ENCODE assay signal across 25 cellular contexts in genomic region chr10:117536359-117536861, GRCh38. TPM values are rescaled to one million over a fixed set of nuclear protein-coding genes. Genes with fewer than 3 reads are reported as not detected.
DNase-seq lines count a peak whose midpoint lies in the region; ATAC-seq and TF ChIP-seq lines count a peak whose summit lies in the region.
"Had no signal": no experiment of that assay in that cellular context is flagged by ENCODE, and none has a peak within 500 bp of the region (broad histone marks: within the 10 kb centered on the region; RNA-seq: fewer than 3 reads in every experiment).

No MANE protein-coding gene starts in this region.

- no peaks in the 10 kb centered on the region for H3K36me3 ChIP-seq in endodermal cell (ENCODE audit: control insufficient read depth, insufficient read depth, low read length)
- no peaks in the 10 kb centered on the region for H3K36me3 ChIP-seq in vagina
- H3K36me3 ChIP-seq in CD4-positive, alpha-beta memory T cell (ENCODE audit: insufficient read depth, low read length), result no peaks in the 10 kb centered on the region
- H3K36me3 ChIP-seq: BLaER1, Peyer's patch had no signal

- H3K27me3 ChIP-seq in endodermal cell (ENCODE audit: control insufficient read depth, insufficient read depth, low read length, poor library complexity, severe bottlenecking) (peaks cover 100% of the 10 kb centered on the region), vagina (peaks cover 3% of the 10 kb centered on the region)
- H3K27me3 ChIP-seq in CD4-positive, alpha-beta memory T cell (ENCODE audit: insufficient read depth, low read length), result peaks cover 33% of the 10 kb centered on the region

- no peak for DNase-seq in activated T-cell treated with anti-CD3 and anti-CD28 coated beads, Interleukin-2, amount 50 U/mL, for 72 hours
- DNase-seq in activated T-cell treated with anti-CD3 and anti-CD28 coated beads for 4 hours (no peak), endodermal cell (peak; percentile 63), nephron progenitor cell (no peak), vagina (ENCODE audit: extremely low spot score in 2 of 2) (no peak), LoVo (ENCODE audit: low spot score) (no peak), DMS 273 (lab: John Stamatoyannopoulos, UW; ENCODE audit: unreplicated experiment) (no peak)
- DNase-seq in CD4-positive, alpha-beta memory T cell, result no peak
- DNase-seq: aorta; caudate nucleus; kidney glomerular epithelial cell; NCI-H1694; NCI-H2171; NCI-H524 treated with DMSO at 0.1 percent for 48 hours; nucleus accumbens; Peyer's patch; SIG-M5; small intestine; stimulated activated CD4-positive, alpha-beta T cell treated with anti-CD3 and anti-CD28 coated beads, Interleukin-2, amount 100 ng/mL, for 24 hours had no signal

- H3K4me3 ChIP-seq in endodermal cell (ENCODE audit: low read length) (no peak overlapping the region), vagina (no peak overlapping the region)
- H3K4me3 ChIP-seq in CD4-positive, alpha-beta memory T cell (ENCODE audit: low read length in 2 of 2), result no peak overlapping the region
- H3K4me3 ChIP-seq: BLaER1, Peyer's patch had no signal

- no peak overlapping the region for H3K27ac Mint-ChIP-seq in activated T-cell treated with anti-CD3 and anti-CD28 coated beads, Interleukin-2, amount 50 U/mL, for 72 hours
- H3K27ac Mint-ChIP-seq in endodermal cell (no peak overlapping the region), nephron progenitor cell (no peak overlapping the region)
- no peak overlapping the region for H3K27ac Mint-ChIP-seq in CD4-positive, alpha-beta memory T cell
- H3K27ac Mint-ChIP-seq: activated naive CD8-positive, alpha-beta T cell; dendritic cell treated with granulocyte-macrophage colony-stimulating factor and Interleukin-4, amounts not matched to agents 40 ng/mL and 50 ng/mL, for 4 days had no signal

- H3K4me1 ChIP-seq in endodermal cell (ENCODE audit: control insufficient read depth, insufficient read depth, low read length), result peaks cover 7% of the 10 kb centered on the region
- H3K4me1 ChIP-seq in vagina, result peaks cover 41% of the 10 kb centered on the region
- no peaks in the 10 kb centered on the region for H3K4me1 ChIP-seq in CD4-positive, alpha-beta memory T cell (ENCODE audit: insufficient read depth, low read length)

- no peak for ATAC-seq in activated T-cell treated with anti-CD3 and anti-CD28 coated beads, Interleukin-2, amount 50 U/mL, for 72 hours (replicated peaks in 1 of 2)

- no peak overlapping the region for H3K27ac ChIP-seq in endodermal cell (ENCODE audit: low read depth, low read length)
- peak overlapping the region; percentile 66 for H3K27ac ChIP-seq in vagina
- H3K27ac ChIP-seq in CD4-positive, alpha-beta memory T cell (ENCODE audit: low read depth, low read length), result no peak overlapping the region
- H3K27ac ChIP-seq: BLaER1, Peyer's patch had no signal

- H3K36me3 Mint-ChIP-seq in activated T-cell treated with anti-CD3 and anti-CD28 coated beads, Interleukin-2, amount 50 U/mL, for 72 hours (ENCODE audit: insufficient read depth in 2 of 2), result no peaks in the 10 kb centered on the region
- H3K36me3 Mint-ChIP-seq in endodermal cell (ENCODE audit: low read depth) (no peaks in the 10 kb centered on the region), nephron progenitor cell (ENCODE audit: low read depth) (no peaks in the 10 kb centered on the region)
- peaks cover 0 to 3% of the 10 kb centered on the region in 2 donors for H3K36me3 Mint-ChIP-seq in CD4-positive, alpha-beta memory T cell
- H3K36me3 Mint-ChIP-seq: activated naive CD8-positive, alpha-beta T cell had no signal

- TF ChIP-seq POLR2A in vagina (IDR thresholded peaks at IDR 0.05), result no peak

- H3K27me3 Mint-ChIP-seq in activated T-cell treated with anti-CD3 and anti-CD28 coated beads, Interleukin-2, amount 50 U/mL, for 72 hours (ENCODE audit: low read depth), result peaks cover 86% of the 10 kb centered on the region
- H3K27me3 Mint-ChIP-seq in endodermal cell (ENCODE audit: insufficient read depth) (peaks cover 100% of the 10 kb centered on the region), nephron progenitor cell (ENCODE audit: low read depth, poor library complexity) (peaks cover 100% of the 10 kb centered on the region)
- peaks cover 49 to 55% of the 10 kb centered on the region in 2 donors for H3K27me3 Mint-ChIP-seq in CD4-positive, alpha-beta memory T cell

- CTCF ChIA-PET in CD4-positive, alpha-beta memory T cell (lab: Charles Lee; ENCODE audit: partially characterized antibody), result no interaction called here

- H3K9me3 Mint-ChIP-seq in activated T-cell treated with anti-CD3 and anti-CD28 coated beads, Interleukin-2, amount 50 U/mL, for 72 hours, result no peaks in the 10 kb centered on the region
- H3K9me3 Mint-ChIP-seq in endodermal cell, result no peaks in the 10 kb centered on the region
- no peaks in the 10 kb centered on the region for H3K9me3 Mint-ChIP-seq in nephron progenitor cell
- H3K9me3 Mint-ChIP-seq in CD4-positive, alpha-beta memory T cell, result peaks cover 0 to 3% (median 0%) of the 10 kb centered on the region in 8 donors
- H3K9me3 Mint-ChIP-seq: dendritic cell treated with granulocyte-macrophage colony-stimulating factor and Interleukin-4, amounts not matched to agents 40 ng/mL and 50 ng/mL, for 4 days had no signal

- 6% methylated on average over 13 to 26 of the region's 26 CpGs for WGBS in endodermal cell (ENCODE audit: insufficient coverage in 1 of 2, insufficient read length in 1 of 2), 2 experiments

- H3K9me3 ChIP-seq in endodermal cell (ENCODE audit: control insufficient read depth, low read length) (no peaks in the 10 kb centered on the region), vagina (no peaks in the 10 kb centered on the region)
- H3K9me3 ChIP-seq in CD4-positive, alpha-beta memory T cell (ENCODE audit: control insufficient read depth in 1 of 2, low read length in 2 of 2), result no peaks in the 10 kb centered on the region
- H3K9me3 ChIP-seq: BLaER1, Peyer's patch had no signal

- H3K9ac ChIP-seq in endodermal cell (ENCODE audit: extremely low read depth, low read length, poor library complexity, severe bottlenecking), result no peak overlapping the region
- H3K9ac ChIP-seq: BLaER1 had no signal

- intact Hi-C loops in vagina (cut with DNase I), result loop anchor here (10.0 kb wide), 1 partner anchor 708 kb away; no protein-coding TSS in a partner anchor
- intact Hi-C loops in CD4-positive, alpha-beta memory T cell (cut with micrococcal nuclease), result loop anchor here (2.0 kb wide), 1 partner anchor 704 kb away; no protein-coding TSS in a partner anchor

- POLR2A ChIA-PET in CD4-positive, alpha-beta memory T cell (lab: Charles Lee; ENCODE audit: partially characterized antibody), result no interaction called here

- H3K4me3 Mint-ChIP-seq in activated T-cell treated with anti-CD3 and anti-CD28 coated beads, Interleukin-2, amount 50 U/mL, for 72 hours, result peak overlapping the region; percentile 6 to 11
- H3K4me3 Mint-ChIP-seq in endodermal cell (no peak overlapping the region), nephron progenitor cell (peak overlapping the region; percentile 62)
- H3K4me3 Mint-ChIP-seq in CD4-positive, alpha-beta memory T cell, result peak overlapping the region in 2 of 8 donors; percentile 8 to 37
- H3K4me3 Mint-ChIP-seq: activated naive CD8-positive, alpha-beta T cell; dendritic cell treated with granulocyte-macrophage colony-stimulating factor and Interleukin-4, amounts not matched to agents 40 ng/mL and 50 ng/mL, for 4 days had no signal

- H3K4me1 Mint-ChIP-seq in activated T-cell treated with anti-CD3 and anti-CD28 coated beads, Interleukin-2, amount 50 U/mL, for 72 hours (ENCODE audit: low read depth), result peaks cover 15% of the 10 kb centered on the region
- H3K4me1 Mint-ChIP-seq in endodermal cell, result peaks cover 15% of the 10 kb centered on the region
- peaks cover 45% of the 10 kb centered on the region for H3K4me1 Mint-ChIP-seq in nephron progenitor cell
- H3K4me1 Mint-ChIP-seq in CD4-positive, alpha-beta memory T cell, result peaks cover 5 to 17% (median 13%) of the 10 kb centered on the region in 4 donors

- TF ChIP-seq CTCF in endodermal cell (conservative IDR thresholded peaks at IDR 0.05) (no peak), nephron progenitor cell (IDR thresholded peaks at IDR 0.05) (no peak), vagina (IDR thresholded peaks at IDR 0.05) (no peak)

RNA-seq across cellular contexts. Expression of gene EMX2, which starts 6.1 kb away (rescaled TPM):
- not detected for total RNA-seq in activated T-cell treated with anti-CD3 and anti-CD28 coated beads, Interleukin-2, amount 50 U/mL, for 72 hours
- total RNA-seq in endodermal cell, result under 1 TPM in 1 of 2 donors, not detected in 1; 0.18 TPM
- polyA plus RNA-seq in endodermal cell (2013, experiment 1 of 2), result 3.8 TPM
- polyA plus RNA-seq in endodermal cell (2013, experiment 2 of 2), result 4.6 TPM
- 0.74 TPM for total RNA-seq in vagina
- total RNA-seq in CD4-positive, alpha-beta memory T cell, result not detected
- not detected for polyA plus RNA-seq in CD4-positive, alpha-beta memory T cell
- total RNA-seq: activated CD8-positive, alpha-beta memory T cell treated with anti-CD3 and anti-CD28 coated beads for 36 hours; glomerular endothelial cell; lung microvascular endothelial cell; Peyer's patch had no signal
- polyA plus RNA-seq: aorta had no signal
